9 cellular contexts compared by ENCODE assay signal in the genomic region with DNA sequence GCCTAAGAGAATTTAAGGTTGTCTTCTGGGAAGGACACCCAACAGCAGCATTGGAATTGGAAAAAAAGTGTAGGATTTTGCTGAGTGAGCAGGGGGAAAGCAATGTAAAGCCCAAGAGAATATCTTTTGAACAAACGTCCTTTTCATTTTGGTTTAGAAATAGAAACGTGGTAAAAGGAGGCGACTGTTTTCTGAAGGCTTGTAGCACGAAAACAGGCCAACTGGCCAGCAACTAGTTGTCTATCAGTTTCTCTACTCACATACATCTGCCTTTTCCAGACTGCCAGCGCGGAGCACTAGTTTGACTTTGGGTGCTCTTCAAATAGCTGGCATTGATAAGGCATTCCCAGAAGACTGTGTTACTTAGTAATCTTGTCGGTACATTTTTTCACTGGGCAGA. TPM values are rescaled to one million over a fixed set of nuclear protein-coding genes. Genes with fewer than 3 reads are reported as not detected.
DNase-seq lines count a peak whose midpoint lies in the region; ATAC-seq and TF ChIP-seq lines count a peak whose summit lies in the region.
"Had no signal": no experiment of that assay in that cellular context is flagged by ENCODE, and none has a peak within 500 bp of the region (broad histone marks: within the 10 kb centered on the region; RNA-seq: fewer than 3 reads in every experiment).

No MANE protein-coding gene starts in this region.

- no peak for ATAC-seq in central memory CD8-positive, alpha-beta T cell (replicated peaks; ENCODE audit: extremely low read depth, poor library complexity, severe bottlenecking)
- ATAC-seq in upper lobe of right lung, result no peak

- H3K27me3 ChIP-seq in upper lobe of right lung, result no peaks in the 10 kb centered on the region

- H3K4me3 ChIP-seq in upper lobe of right lung, result peak overlapping the region; percentile 93

- H3K4me1 ChIP-seq in upper lobe of right lung, result peaks cover 9% of the 10 kb centered on the region

- H3K36me3 Mint-ChIP-seq in activated naive CD4-positive, alpha-beta T cell treated with anti-CD3 and anti-CD28 coated beads, Interleukin-2, amount 10 ng/mL, durations not matched to agents 7 days and 5 days, result peaks cover 56% of the 10 kb centered on the region
- H3K36me3 Mint-ChIP-seq in central memory CD8-positive, alpha-beta T cell (ENCODE audit: insufficient read depth), result peaks cover 30% of the 10 kb centered on the region
- no peaks in the 10 kb centered on the region for H3K36me3 Mint-ChIP-seq in mesothelial cell of epicardium

- no peaks in the 10 kb centered on the region for H3K36me3 ChIP-seq in upper lobe of right lung

- peak overlapping the region; percentile 96 for H3K27ac Mint-ChIP-seq in activated naive CD4-positive, alpha-beta T cell treated with anti-CD3 and anti-CD28 coated beads, Interleukin-2, amount 10 ng/mL, durations not matched to agents 7 days and 5 days
- peak overlapping the region; percentile 99 for H3K27ac Mint-ChIP-seq in central memory CD8-positive, alpha-beta T cell (ENCODE audit: low read depth)
- H3K27ac Mint-ChIP-seq in mesothelial cell of epicardium, result no peak overlapping the region

- H3K4me3 Mint-ChIP-seq in activated naive CD4-positive, alpha-beta T cell treated with anti-CD3 and anti-CD28 coated beads, Interleukin-2, amount 10 ng/mL, durations not matched to agents 7 days and 5 days, result peak overlapping the region; percentile 91
- H3K4me3 Mint-ChIP-seq in central memory CD8-positive, alpha-beta T cell, result peak overlapping the region; percentile 92
- H3K4me3 Mint-ChIP-seq in mesothelial cell of epicardium, result peak overlapping the region; percentile 88

- peak overlapping the region; percentile 88 for H3K27ac ChIP-seq in upper lobe of right lung
- H3K27ac ChIP-seq: C4-2B had no signal

- H3K4me1 Mint-ChIP-seq in activated naive CD4-positive, alpha-beta T cell treated with anti-CD3 and anti-CD28 coated beads, Interleukin-2, amount 10 ng/mL, durations not matched to agents 7 days and 5 days, result peaks cover 78% of the 10 kb centered on the region
- H3K4me1 Mint-ChIP-seq in central memory CD8-positive, alpha-beta T cell, result peaks cover 78% of the 10 kb centered on the region
- H3K4me1 Mint-ChIP-seq in mesothelial cell of epicardium, result peaks cover 9% of the 10 kb centered on the region

- no peak for DNase-seq in activated naive CD4-positive, alpha-beta T cell treated with anti-CD3 and anti-CD28 coated beads, Interleukin-2, amount 10 ng/mL, durations not matched to agents 7 days and 5 days
- DNase-seq in activated naive CD4-positive, alpha-beta T cell treated with Interleukin-2 at 50 U/mL for 16 hours, result no peak
- no peak for DNase-seq in central memory CD8-positive, alpha-beta T cell (ENCODE audit: low spot score in 2 of 2)
- DNase-seq in mesothelial cell of epicardium (ENCODE audit: low spot score in 2 of 2, unreplicated experiment in 2 of 2), result no peak
- no peak for DNase-seq in upper lobe of right lung
- DNase-seq in DMS153 (lab: John Stamatoyannopoulos, UW), result no peak
- no peak for DNase-seq in AG08396 (ENCODE audit: low spot score)
- no peak for DNase-seq in SKM-1 (lab: John Stamatoyannopoulos, UW; ENCODE audit: unreplicated experiment)

- intact Hi-C loops in upper lobe of right lung (cut with DNase I), result loop anchor here (5.0 kb wide), 1 partner anchor 131 kb away; no protein-coding TSS in a partner anchor

- no peaks in the 10 kb centered on the region for H3K9me3 ChIP-seq in upper lobe of right lung

- H3K27me3 Mint-ChIP-seq in activated naive CD4-positive, alpha-beta T cell treated with anti-CD3 and anti-CD28 coated beads, Interleukin-2, amount 10 ng/mL, durations not matched to agents 7 days and 5 days, result peaks cover 4% of the 10 kb centered on the region
- no peaks in the 10 kb centered on the region for H3K27me3 Mint-ChIP-seq in central memory CD8-positive, alpha-beta T cell
- peaks cover 50% of the 10 kb centered on the region for H3K27me3 Mint-ChIP-seq in mesothelial cell of epicardium (ENCODE audit: low read depth)

- CTCF ChIA-PET in activated naive CD4-positive, alpha-beta T cell treated with anti-CD3 and anti-CD28 coated beads, Interleukin-2, amount 10 ng/mL, durations not matched to agents 7 days and 5 days (lab: Charles Lee), result interaction anchor here (0.8 to 13.4 kb wide), 12 partner anchors 9 to 356 kb away, joined by 3 to 203 read pairs (median 4); no protein-coding TSS in a partner anchor

- no peaks in the 10 kb centered on the region for H3K9me3 Mint-ChIP-seq in activated naive CD4-positive, alpha-beta T cell treated with anti-CD3 and anti-CD28 coated beads, Interleukin-2, amount 10 ng/mL, durations not matched to agents 7 days and 5 days
- no peaks in the 10 kb centered on the region for H3K9me3 Mint-ChIP-seq in central memory CD8-positive, alpha-beta T cell
- no peaks in the 10 kb centered on the region for H3K9me3 Mint-ChIP-seq in mesothelial cell of epicardium

- TF ChIP-seq CTCF in mesothelial cell of epicardium (IDR thresholded peaks at IDR 0.05; ENCODE audit: unreplicated experiment) (no peak), upper lobe of right lung (IDR thresholded peaks at IDR 0.05) (no peak)

RNA-seq across cellular contexts. Expression of gene LRRC8C, which starts 1.2 kb away (rescaled TPM):
- total RNA-seq in mesothelial cell of epicardium (1.2 to 1.3 TPM (median 1.3 TPM) in 3 replicates), upper lobe of right lung (12.6 TPM)
